1 cellular context compared by ENCODE assay signal in the genomic region with DNA sequence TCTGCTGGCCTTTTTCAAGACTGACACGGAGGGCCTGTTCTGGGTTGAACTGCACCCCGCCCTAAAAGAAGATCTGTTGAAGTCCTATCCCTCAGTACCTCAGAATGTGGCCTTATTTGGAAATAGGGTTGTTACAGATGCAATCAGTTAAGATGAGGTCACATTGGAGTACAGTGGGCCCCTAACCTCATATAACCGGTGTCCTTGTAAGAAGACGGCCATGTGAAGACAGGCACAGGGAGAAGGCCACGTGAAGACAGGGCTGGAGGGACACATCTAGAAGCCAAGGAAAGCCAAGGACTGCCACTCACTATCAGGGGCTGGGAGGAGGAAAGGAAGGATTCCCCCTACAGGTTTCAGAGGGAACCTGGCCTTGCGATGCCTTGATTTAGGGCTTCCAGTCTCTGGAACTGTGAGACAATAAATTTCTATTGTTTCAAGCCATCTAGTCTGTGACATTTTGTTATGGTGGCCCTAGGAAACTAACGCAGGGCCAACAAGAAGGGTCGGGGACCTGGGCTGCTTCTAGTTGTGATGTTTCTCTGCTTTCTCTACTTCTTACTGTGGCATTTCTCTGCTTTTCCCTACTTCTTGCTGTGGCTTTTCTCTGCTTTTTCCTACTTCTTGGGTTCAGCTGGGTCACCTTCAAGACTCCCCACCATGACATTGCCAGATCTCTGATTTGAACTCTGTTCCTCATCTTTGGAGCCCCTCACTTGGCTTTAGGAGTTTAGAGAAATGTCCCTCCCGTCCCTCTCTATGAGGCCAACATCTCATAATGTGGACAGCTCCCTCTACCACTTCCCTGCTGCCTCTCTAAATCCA.
TF ChIP-seq lines count a peak whose summit lies in the region.

No MANE protein-coding gene starts in this region.

TF ChIP-seq in K562, 482 proteins besides CTCF, POLR2A, EP300 and RAD21 (continued from another document and continues in another):
- TF ChIP-seq ARID4B (CRISPR knock-in tag; IDR thresholded peaks at IDR 0.05), result no peak
- TF ChIP-seq, protein P1, sequence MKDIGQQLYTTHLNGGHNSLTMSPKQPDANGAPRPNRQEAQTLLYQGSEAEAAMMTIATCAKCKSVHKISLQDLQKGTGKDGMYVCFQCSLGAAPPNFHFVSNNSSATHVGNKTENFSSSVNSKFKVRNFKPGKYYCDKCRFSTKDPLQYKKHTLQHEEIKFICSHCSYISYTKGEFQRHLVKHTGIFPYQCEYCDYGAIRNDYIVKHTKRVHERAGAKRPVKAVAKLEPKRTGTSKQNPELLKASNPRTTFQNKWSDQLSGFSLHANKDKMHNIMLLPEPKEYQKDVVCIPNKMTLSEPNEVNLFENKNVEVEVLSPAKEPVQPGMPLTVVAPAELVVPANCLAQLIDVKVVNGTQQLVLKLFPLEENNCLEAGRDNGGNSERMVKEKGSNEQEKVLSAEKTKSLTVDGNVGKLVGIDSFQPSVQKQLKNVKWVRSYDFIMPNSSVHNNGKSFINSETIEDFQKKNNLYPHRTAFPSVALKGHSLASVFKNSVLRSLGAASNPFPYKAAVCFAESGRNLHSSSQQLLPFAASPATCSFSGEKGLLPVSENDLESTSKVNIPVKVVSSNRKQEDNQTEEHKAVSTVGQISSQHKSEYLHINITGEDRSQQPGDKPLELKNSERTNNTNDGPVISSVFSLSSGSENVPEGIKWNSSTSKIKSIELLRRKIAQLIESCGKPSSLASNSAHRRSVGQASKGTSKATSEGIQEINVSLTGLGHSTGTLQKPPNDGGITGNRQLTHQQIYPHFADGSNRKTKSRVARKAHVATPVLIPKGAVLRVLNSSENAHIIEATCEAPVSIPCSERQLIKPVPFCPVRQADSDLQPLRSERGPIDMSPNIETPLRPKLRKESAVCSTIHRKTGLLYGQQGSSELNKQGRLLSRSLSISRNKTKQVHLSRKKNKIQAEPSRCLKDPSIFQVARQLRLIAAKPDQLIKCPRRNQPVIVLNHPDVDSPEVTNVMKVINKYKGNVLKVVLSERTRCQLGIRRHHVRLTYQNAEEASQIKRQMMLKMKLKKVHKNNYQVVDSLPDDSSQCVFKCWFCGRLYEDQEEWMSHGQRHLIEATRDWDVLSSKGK (CRISPR knock-in tag; IDR thresholded peaks at IDR 0.05), result no peak
- TF ChIP-seq ZNF79 (CRISPR knock-in tag; IDR thresholded peaks at IDR 0.05; ENCODE audit: low read depth), result no peak
- TF ChIP-seq POLR3G (IDR thresholded peaks at IDR 0.05; ENCODE audit: extremely low read depth, insufficient read length, insufficient replicate concordance), result no peak
- TF ChIP-seq GTF2E2 (tag; IDR thresholded peaks at IDR 0.05), result no peak
- no peak for TF ChIP-seq STAT5A (IDR thresholded peaks at IDR 0.05; ENCODE audit: borderline replicate concordance, low read length)
- TF ChIP-seq ZNF589 (CRISPR knock-in tag; IDR thresholded peaks at IDR 0.05; ENCODE audit: low read depth), result peak; percentile 89
- no peak for TF ChIP-seq SREBF1 (IDR thresholded peaks at IDR 0.05; ENCODE audit: borderline replicate concordance, low read depth, low read length)
- TF ChIP-seq ZFP36 (IDR thresholded peaks at IDR 0.05; ENCODE audit: low read depth, low read length, partially characterized antibody), result peak; percentile 61
- TF ChIP-seq CHD2 (IDR thresholded peaks at IDR 0.05; ENCODE audit: low read depth, low read length), result no peak
- no peak for TF ChIP-seq ZNF561 (CRISPR knock-in tag; conservative IDR thresholded peaks at IDR 0.05)
- TF ChIP-seq, protein P2, sequence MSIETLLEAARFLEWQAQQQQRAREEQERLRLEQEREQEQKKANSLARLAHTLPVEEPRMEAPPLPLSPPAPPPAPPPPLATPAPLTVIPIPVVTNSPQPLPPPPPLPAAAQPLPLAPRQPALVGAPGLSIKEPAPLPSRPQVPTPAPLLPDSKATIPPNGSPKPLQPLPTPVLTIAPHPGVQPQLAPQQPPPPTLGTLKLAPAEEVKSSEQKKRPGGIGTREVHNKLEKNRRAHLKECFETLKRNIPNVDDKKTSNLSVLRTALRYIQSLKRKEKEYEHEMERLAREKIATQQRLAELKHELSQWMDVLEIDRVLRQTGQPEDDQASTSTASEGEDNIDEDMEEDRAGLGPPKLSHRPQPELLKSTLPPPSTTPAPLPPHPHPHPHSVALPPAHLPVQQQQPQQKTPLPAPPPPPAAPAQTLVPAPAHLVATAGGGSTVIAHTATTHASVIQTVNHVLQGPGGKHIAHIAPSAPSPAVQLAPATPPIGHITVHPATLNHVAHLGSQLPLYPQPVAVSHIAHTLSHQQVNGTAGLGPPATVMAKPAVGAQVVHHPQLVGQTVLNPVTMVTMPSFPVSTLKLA (conservative IDR thresholded peaks at IDR 0.05), result no peak
- no peak for TF ChIP-seq SLC30A9 (CRISPR knock-in tag; IDR thresholded peaks at IDR 0.05)
- no peak for TF ChIP-seq ZNF224 (CRISPR knock-in tag; IDR thresholded peaks at IDR 0.05)
- TF ChIP-seq ZNF318 (IDR thresholded peaks at IDR 0.05; ENCODE audit: borderline replicate concordance in 1 of 2, low read depth in 1 of 2), result no peak
- no peak for TF ChIP-seq ZNF217 (CRISPR knock-in tag; IDR thresholded peaks at IDR 0.05)
- TF ChIP-seq SMARCE1 (IDR thresholded peaks at IDR 0.05), result no peak; the same call in 1 of the 2 replicates
- TF ChIP-seq TAF7 (tag; IDR thresholded peaks at IDR 0.05), result no peak
- no peak; the same call in 1 of the 2 replicates for TF ChIP-seq PYGO2 (tag; IDR thresholded peaks at IDR 0.05)
- 0 out of 2 replicates have a peak, but pooled peaks have one; percentile 18 for TF ChIP-seq ZNF354B (CRISPR knock-in tag; IDR thresholded peaks at IDR 0.05)
- TF ChIP-seq ZNF431 (CRISPR knock-in tag; IDR thresholded peaks at IDR 0.05), result no peak
- TF ChIP-seq MEIS2 (IDR thresholded peaks at IDR 0.05; ENCODE audit: partially characterized antibody), result peak; percentile 11
- no peak for TF ChIP-seq GTF2F1 (IDR thresholded peaks at IDR 0.05; ENCODE audit: low read depth, low read length)
- no peak for TF ChIP-seq BCOR (IDR thresholded peaks at IDR 0.05)
- no peak for TF ChIP-seq ZKSCAN3 (CRISPR knock-in tag; IDR thresholded peaks at IDR 0.05)
- TF ChIP-seq STAG1 (CRISPR knock-in tag; IDR thresholded peaks at IDR 0.05; ENCODE audit: borderline replicate concordance), result no peak
- TF ChIP-seq DPF2 (IDR thresholded peaks at IDR 0.05), result peak; percentile 54; the same call in 1 of the 2 replicates
- TF ChIP-seq PATZ1 (CRISPR knock-in tag; IDR thresholded peaks at IDR 0.05; ENCODE audit: borderline replicate concordance), result no peak
- TF ChIP-seq SRSF9 (IDR thresholded peaks at IDR 0.05; ENCODE audit: borderline replicate concordance, low read depth, low read length), result no peak
- peak; percentile 84 for TF ChIP-seq JUND (IDR thresholded peaks at IDR 0.05; ENCODE audit: borderline replicate concordance, low read depth, low read length)
- peak; percentile 86; the same call in 2 of the 3 replicates for TF ChIP-seq JUND (tag; IDR thresholded peaks at IDR 0.05; ENCODE audit: borderline replicate concordance, low read depth, low read length)
- TF ChIP-seq, protein P3, sequence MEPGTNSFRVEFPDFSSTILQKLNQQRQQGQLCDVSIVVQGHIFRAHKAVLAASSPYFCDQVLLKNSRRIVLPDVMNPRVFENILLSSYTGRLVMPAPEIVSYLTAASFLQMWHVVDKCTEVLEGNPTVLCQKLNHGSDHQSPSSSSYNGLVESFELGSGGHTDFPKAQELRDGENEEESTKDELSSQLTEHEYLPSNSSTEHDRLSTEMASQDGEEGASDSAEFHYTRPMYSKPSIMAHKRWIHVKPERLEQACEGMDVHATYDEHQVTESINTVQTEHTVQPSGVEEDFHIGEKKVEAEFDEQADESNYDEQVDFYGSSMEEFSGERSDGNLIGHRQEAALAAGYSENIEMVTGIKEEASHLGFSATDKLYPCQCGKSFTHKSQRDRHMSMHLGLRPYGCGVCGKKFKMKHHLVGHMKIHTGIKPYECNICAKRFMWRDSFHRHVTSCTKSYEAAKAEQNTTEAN (CRISPR knock-in tag; IDR thresholded peaks at IDR 0.05), result no peak
